ENCODE assay signal across 1 cellular context in genomic region chr4:1345905-1346780, GRCh38.
TF ChIP-seq lines count a peak whose summit lies in the region.

No MANE protein-coding gene starts in this region.

TF ChIP-seq in K562, 482 proteins besides CTCF, POLR2A, EP300 and RAD21 (continued from another document and continues in another):
- no peak for TF ChIP-seq NKRF (IDR thresholded peaks at IDR 0.05; ENCODE audit: borderline replicate concordance)
- peak; percentile 31 for TF ChIP-seq FIP1L1 (IDR thresholded peaks at IDR 0.05; ENCODE audit: low read depth, low read length, poor library complexity, severe bottlenecking)
- TF ChIP-seq PURB (CRISPR knock-in tag; IDR thresholded peaks at IDR 0.05; ENCODE audit: low read depth): no peak
- no peak for TF ChIP-seq ZNF518B (CRISPR knock-in tag; IDR thresholded peaks at IDR 0.05)
- TF ChIP-seq ZNF316 (IDR thresholded peaks at IDR 0.05): no peak
- TF ChIP-seq HDAC2 (IDR thresholded peaks at IDR 0.05): no peak
- no peak for TF ChIP-seq ZBTB5 (IDR thresholded peaks at IDR 0.05)
- peak; percentile 69; the same call in 1 of the 2 replicates for TF ChIP-seq ZBTB7A (IDR thresholded peaks at IDR 0.05; ENCODE audit: borderline replicate concordance, control insufficient read depth, low read depth, low read length)
- peak; percentile 72; a peak in 2 of 4 replicates for TF ChIP-seq SIN3A (IDR thresholded peaks at IDR 0.05; ENCODE audit: borderline replicate concordance in 2 of 2, control insufficient read depth in 1 of 2, low read depth in 2 of 2, low read length in 2 of 2)
- TF ChIP-seq NR2F6 (CRISPR knock-in tag; IDR thresholded peaks at IDR 0.05): peak; percentile 41; the same call in 1 of the 2 replicates
- TF ChIP-seq, protein P1, sequence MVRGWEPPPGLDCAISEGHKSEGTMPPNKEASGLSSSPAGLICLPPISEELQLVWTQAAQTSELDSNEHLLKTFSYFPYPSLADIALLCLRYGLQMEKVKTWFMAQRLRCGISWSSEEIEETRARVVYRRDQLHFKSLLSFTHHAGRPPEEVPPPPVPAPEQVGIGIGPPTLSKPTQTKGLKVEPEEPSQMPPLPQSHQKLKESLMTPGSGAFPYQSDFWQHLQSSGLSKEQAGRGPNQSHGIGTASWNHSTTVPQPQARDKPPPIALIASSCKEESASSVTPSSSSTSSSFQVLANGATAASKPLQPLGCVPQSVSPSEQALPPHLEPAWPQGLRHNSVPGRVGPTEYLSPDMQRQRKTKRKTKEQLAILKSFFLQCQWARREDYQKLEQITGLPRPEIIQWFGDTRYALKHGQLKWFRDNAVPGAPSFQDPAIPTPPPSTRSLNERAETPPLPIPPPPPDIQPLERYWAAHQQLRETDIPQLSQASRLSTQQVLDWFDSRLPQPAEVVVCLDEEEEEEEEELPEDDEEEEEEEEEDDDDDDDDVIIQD (CRISPR knock-in tag; IDR thresholded peaks at IDR 0.05): peak; percentile 71; the same call in 1 of the 2 replicates
- TF ChIP-seq U2AF2 (optimal IDR thresholded peaks at IDR 0.05; ENCODE audit: low read depth, low read length): no peak
- TF ChIP-seq RFX1 (IDR thresholded peaks at IDR 0.05): no peak
- no peak for TF ChIP-seq SREBF1 (IDR thresholded peaks at IDR 0.05; ENCODE audit: borderline replicate concordance, low read depth, low read length)
- no peak for TF ChIP-seq HMG20A (CRISPR knock-in tag; conservative IDR thresholded peaks at IDR 0.05)
- 0 out of 2 replicates have a peak, but pooled peaks have one; percentile 49 for TF ChIP-seq FOXK1 (CRISPR knock-in tag; IDR thresholded peaks at IDR 0.05; ENCODE audit: borderline replicate concordance)
- 0 out of 2 replicates have a peak, but pooled peaks have one; percentile 30 for TF ChIP-seq ZNF609 (CRISPR knock-in tag; IDR thresholded peaks at IDR 0.05; ENCODE audit: borderline replicate concordance)
- peak; percentile 57; the same call in 1 of the 2 replicates for TF ChIP-seq SIN3B (IDR thresholded peaks at IDR 0.05; ENCODE audit: low read depth)
- 0 out of 2 replicates have a peak, but pooled peaks have one; percentile 62 for TF ChIP-seq REST (CRISPR knock-in tag; IDR thresholded peaks at IDR 0.05; ENCODE audit: low read depth)
- no peak for TF ChIP-seq PHB2 (IDR thresholded peaks at IDR 0.05; ENCODE audit: low read depth)
- peak; percentile 37; the same call in 1 of the 2 replicates for TF ChIP-seq GATAD2A (IDR thresholded peaks at IDR 0.05)
- TF ChIP-seq, protein P2, sequence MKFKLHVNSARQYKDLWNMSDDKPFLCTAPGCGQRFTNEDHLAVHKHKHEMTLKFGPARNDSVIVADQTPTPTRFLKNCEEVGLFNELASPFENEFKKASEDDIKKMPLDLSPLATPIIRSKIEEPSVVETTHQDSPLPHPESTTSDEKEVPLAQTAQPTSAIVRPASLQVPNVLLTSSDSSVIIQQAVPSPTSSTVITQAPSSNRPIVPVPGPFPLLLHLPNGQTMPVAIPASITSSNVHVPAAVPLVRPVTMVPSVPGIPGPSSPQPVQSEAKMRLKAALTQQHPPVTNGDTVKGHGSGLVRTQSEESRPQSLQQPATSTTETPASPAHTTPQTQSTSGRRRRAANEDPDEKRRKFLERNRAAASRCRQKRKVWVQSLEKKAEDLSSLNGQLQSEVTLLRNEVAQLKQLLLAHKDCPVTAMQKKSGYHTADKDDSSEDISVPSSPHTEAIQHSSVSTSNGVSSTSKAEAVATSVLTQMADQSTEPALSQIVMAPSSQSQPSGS (CRISPR knock-in tag; IDR thresholded peaks at IDR 0.05): 0 out of 2 replicates have a peak, but pooled peaks have one; percentile 35
- no peak for TF ChIP-seq IRF9 (tag; IDR thresholded peaks at IDR 0.05)
- no peak for TF ChIP-seq NFIX (CRISPR knock-in tag; IDR thresholded peaks at IDR 0.05; ENCODE audit: low read depth)
- peak; percentile 32; the same call in 1 of the 2 replicates for TF ChIP-seq E2F5 (CRISPR knock-in tag; IDR thresholded peaks at IDR 0.05)
- TF ChIP-seq CHD4 (IDR thresholded peaks at IDR 0.05; ENCODE audit: insufficient read depth, insufficient replicate concordance, low read depth, low read length, poor library complexity, severe bottlenecking): peak; percentile 37
- no peak for TF ChIP-seq NR4A1 (CRISPR knock-in tag; IDR thresholded peaks at IDR 0.05)
- TF ChIP-seq NR4A1 (tag; IDR thresholded peaks at IDR 0.05): no peak
- no peak for TF ChIP-seq BCOR (IDR thresholded peaks at IDR 0.05)
- no peak for TF ChIP-seq CHD2 (IDR thresholded peaks at IDR 0.05; ENCODE audit: low read depth, low read length)
- no peak for TF ChIP-seq ZNF165 (CRISPR knock-in tag; IDR thresholded peaks at IDR 0.05; ENCODE audit: borderline replicate concordance)
- TF ChIP-seq ZNF347 (CRISPR knock-in tag; IDR thresholded peaks at IDR 0.05; ENCODE audit: low read depth): no peak
- 0 out of 2 replicates have a peak, but pooled peaks have one; percentile 44 for TF ChIP-seq GATAD2B (IDR thresholded peaks at IDR 0.05; ENCODE audit: borderline replicate concordance)
- TF ChIP-seq ZNF699 (CRISPR knock-in tag; IDR thresholded peaks at IDR 0.05; ENCODE audit: insufficient replicate concordance): no peak
- TF ChIP-seq GATA2 (CRISPR knock-in tag; IDR thresholded peaks at IDR 0.05): no peak
- TF ChIP-seq NONO (IDR thresholded peaks at IDR 0.05; ENCODE audit: low read depth in 2 of 2, low read length in 1 of 2): peak in 1 of 2 experiments; percentile 66; a peak in 1 of 4 replicates
